In the genomic region with DNA sequence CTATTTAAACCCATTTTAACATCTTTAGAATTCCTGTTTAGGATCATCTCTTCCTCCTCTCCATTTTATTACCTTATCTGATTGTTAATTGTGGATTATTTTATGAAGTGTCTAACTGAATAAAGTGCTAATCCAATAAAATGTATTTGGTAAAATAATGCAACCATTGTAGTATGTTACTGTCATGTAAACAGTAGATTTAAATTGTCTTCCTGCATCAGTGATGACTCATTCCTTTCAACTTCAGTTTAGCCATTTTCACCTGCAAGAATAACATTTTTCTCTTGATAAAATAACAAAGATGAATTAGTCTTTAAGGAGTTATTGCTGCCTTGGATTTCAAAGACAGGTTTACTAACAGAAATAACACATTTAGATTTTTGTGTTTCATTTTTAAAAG, we compare ENCODE assay signal across 14 cellular contexts. TPM values are rescaled to one million over a fixed set of nuclear protein-coding genes. Genes with fewer than 3 reads are reported as not detected.
DNase-seq lines count a peak whose midpoint lies in the region; ATAC-seq, FAIRE-seq and TF ChIP-seq lines count a peak whose summit lies in the region.
"Had no signal": no experiment of that assay in that cellular context is flagged by ENCODE, and none has a peak within 500 bp of the region (broad histone marks: within the 10 kb centered on the region; RNA-seq: fewer than 3 reads in every experiment).

No MANE protein-coding gene starts in this region.

- in situ Hi-C loops in Caki2 (cut with HindIII; ENCODE audit: low pct_unique_long_range_greater_than_20kb, low sequenced_read_pairs), result no loop called here

- H3K36me3 Mint-ChIP-seq in glutamatergic neuron (ENCODE audit: unreplicated experiment), result peaks cover 4% of the 10 kb centered on the region

- peak overlapping the region; percentile 11 for H3K4me2 ChIP-seq in PC-3 (ENCODE audit: low read length)
- H3K4me2 ChIP-seq in endothelial cell of umbilical vein (ENCODE audit: insufficient read depth, low read length), result peak overlapping the region; percentile 73

- H3K4me3 Mint-ChIP-seq in glutamatergic neuron (ENCODE audit: unreplicated experiment), result no peak overlapping the region

- H3K9me3 Mint-ChIP-seq in glutamatergic neuron (ENCODE audit: unreplicated experiment), result peaks cover 4% of the 10 kb centered on the region

- H3K27ac ChIP-seq in PC-3 (ENCODE audit: low read length) (peak overlapping the region; percentile 5; the same call in 1 of the 2 replicates), endothelial cell of umbilical vein (ENCODE audit: insufficient read depth, low read depth, low read length) (no peak overlapping the region)
- H3K27ac ChIP-seq: pancreas, transverse colon had no signal

- H3K27me3 Mint-ChIP-seq in glutamatergic neuron (ENCODE audit: unreplicated experiment), result peaks cover 5% of the 10 kb centered on the region

- H3K4me1 ChIP-seq in PC-3 (ENCODE audit: insufficient read depth, low read length) (peaks cover 42% of the 10 kb centered on the region), endothelial cell of umbilical vein (ENCODE audit: control insufficient read depth, extremely low read depth, insufficient read depth, low read length) (peaks cover 27% of the 10 kb centered on the region)

- BruUV-seq in PC-3 (replicated peaks; lab: Mats Ljungman, UMichigan), result no TSS peak
- BruUV-seq in endothelial cell of umbilical vein (replicated peaks; lab: Mats Ljungman, UMichigan), result no TSS peak

- H3K9ac ChIP-seq in PC-3 (ENCODE audit: low read length) (no peak overlapping the region), endothelial cell of umbilical vein (replicated peaks; ENCODE audit: extremely low read depth, insufficient read depth, low read length) (no peak overlapping the region)

- no peak for TF ChIP-seq POLR2A in endothelial cell of umbilical vein (IDR thresholded peaks at IDR 0.05; ENCODE audit: low read depth, low read length)

- peak; percentile 55 for DNase-seq in A172 (ENCODE audit: low spot score)
- peak; percentile 58 for DNase-seq in Caki2 (ENCODE audit: low read depth)
- peak; percentile 69 for DNase-seq in PC-3
- DNase-seq in endothelial cell of umbilical vein (ENCODE audit: low read depth, low spot score), result peak; percentile 68
- DNase-seq in glutamatergic neuron, result no peak
- no peak for DNase-seq in D341Med (ENCODE audit: low spot score)
- DNase-seq in H7, result no peak
- DNase-seq: activated gamma-delta T cell, DND-41, kidney, pancreas, transverse colon had no signal

- H4K20me1 ChIP-seq in PC-3 (ENCODE audit: low read length), result peaks cover 14% of the 10 kb centered on the region; the same call in 1 of the 2 replicates
- H4K20me1 ChIP-seq in endothelial cell of umbilical vein (replicated peaks; ENCODE audit: control insufficient read depth, extremely low read depth, insufficient read depth, low read length), result no peaks in the 10 kb centered on the region

- H3K9me1 ChIP-seq in endothelial cell of umbilical vein (replicated peaks; ENCODE audit: control insufficient read depth, extremely low read depth, insufficient read depth, low read length), result peaks cover 2% of the 10 kb centered on the region

- H3K4me1 Mint-ChIP-seq in glutamatergic neuron (ENCODE audit: low read depth, unreplicated experiment), result peaks cover 5% of the 10 kb centered on the region

- CTCF ChIA-PET in PC-3 (lab: Charles Lee) (interaction anchor here (2.4 kb wide), 2 partner anchors 165 to 219 kb away, joined by 8 to 19 read pairs; no protein-coding TSS in a partner anchor), endothelial cell of umbilical vein (lab: Charles Lee) (interaction anchor here (0.7 to 2.8 kb wide), 16 partner anchors 21 to 610 kb away, joined by 3 to 113 read pairs (median 6); a partner anchor contains a TSS)

- H3K27ac Mint-ChIP-seq in glutamatergic neuron (ENCODE audit: unreplicated experiment), result no peak overlapping the region

- no peaks in the 10 kb centered on the region for H3K9me2 ChIP-seq in PC-3 (replicated peaks; ENCODE audit: low read length)

- H3K79me2 ChIP-seq in PC-3 (ENCODE audit: low read length), result peaks cover 96% of the 10 kb centered on the region
- H3K79me2 ChIP-seq in endothelial cell of umbilical vein (ENCODE audit: control insufficient read depth, insufficient read depth, low read length), result peaks cover 64% of the 10 kb centered on the region

- dilution Hi-C loops in endothelial cell of umbilical vein (cut with MboI; ENCODE audit: extremely low pct_ligation_motif_present, low sequenced_read_pairs), result no loop called here

- no peaks in the 10 kb centered on the region for H3K36me3 ChIP-seq in PC-3 (ENCODE audit: low read depth, low read length)
- no peaks in the 10 kb centered on the region for H3K36me3 ChIP-seq in endothelial cell of umbilical vein (ENCODE audit: control insufficient read depth in 2 of 2, extremely low read depth in 1 of 2, insufficient read depth in 2 of 2, low read length in 2 of 2)
- no peaks in the 10 kb centered on the region for H3K36me3 ChIP-seq in H7 (replicated peaks; ENCODE audit: control insufficient read depth, insufficient read depth, low read length)
- H3K36me3 ChIP-seq: pancreas, transverse colon had no signal

- ATAC-seq in PC-3 (peak; percentile 16), HG03354 (IDR thresholded peaks at IDR 0.05; ENCODE audit: poor library complexity, severe bottlenecking, unreplicated experiment) (no peak)

- H3K4me3 ChIP-seq in PC-3 (ENCODE audit: low read length) (no peak overlapping the region), endothelial cell of umbilical vein (replicated peaks in 1 of 3; ENCODE audit: insufficient read depth in 1 of 3, low read depth in 1 of 3, low read length in 3 of 3) (no peak overlapping the region), H7 (ENCODE audit: insufficient read depth, low read depth, low read length) (no peak overlapping the region)
- H3K4me3 ChIP-seq: pancreas, transverse colon had no signal

- intact Hi-C loops in PC-3 (cut with micrococcal nuclease) (loop anchor here (1.0 to 5.0 kb wide), 6 partner anchors 78 to 608 kb away; a partner anchor contains a TSS), endothelial cell of umbilical vein (cut with micrococcal nuclease) (loop anchor here (1.0 kb wide), 5 partner anchors 124 to 255 kb away; a partner anchor contains a TSS)

- TF ChIP-seq CTCF in PC-3 (conservative IDR thresholded peaks at IDR 0.05; ENCODE audit: low read depth, low read length) (no peak), endothelial cell of umbilical vein (IDR thresholded peaks at IDR 0.05; ENCODE audit: extremely low read depth in 1 of 2, insufficient read depth in 1 of 2, low read depth in 1 of 2, low read length in 2 of 2) (no peak), glutamatergic neuron (IDR thresholded peaks at IDR 0.05; ENCODE audit: partially characterized antibody, unreplicated experiment) (no peak)

- H3F3A ChIP-seq in PC-3 (ENCODE audit: low read length, unreplicated experiment), result no peaks in the 10 kb centered on the region

- peak; percentile 67 for FAIRE-seq in endothelial cell of umbilical vein (lab: Jason Lieb, UNC)
- FAIRE-seq: endometrium, pancreas had no signal

- H2AFZ ChIP-seq in PC-3 (ENCODE audit: low read length) (no peak overlapping the region), endothelial cell of umbilical vein (ENCODE audit: low read depth, low read length) (no peak overlapping the region)

- no peaks in the 10 kb centered on the region for H3K27me3 ChIP-seq in PC-3 (ENCODE audit: low read length)
- H3K27me3 ChIP-seq in endothelial cell of umbilical vein (ENCODE audit: control insufficient read depth in 2 of 2, insufficient read depth in 2 of 2, low read length in 2 of 2), result no peaks in the 10 kb centered on the region
- no peaks in the 10 kb centered on the region for H3K27me3 ChIP-seq in H7 (ENCODE audit: control insufficient read depth, insufficient read depth, low read length)
- H3K27me3 ChIP-seq: pancreas, transverse colon had no signal

- POLR2A ChIA-PET in PC-3 (lab: Charles Lee; ENCODE audit: unreplicated experiment), result no interaction called here
- POLR2A ChIA-PET in endothelial cell of umbilical vein (lab: Charles Lee), result interaction anchor here (1.0 kb wide), 1 partner anchor 220 kb away, joined by 3 read pairs; no protein-coding TSS in a partner anchor

- H3K9me3 ChIP-seq in PC-3 (ENCODE audit: low read length) (no peaks in the 10 kb centered on the region), endothelial cell of umbilical vein (replicated peaks; ENCODE audit: control insufficient read depth, insufficient read depth, low read length) (no peaks in the 10 kb centered on the region)
- H3K9me3 ChIP-seq: pancreas, transverse colon had no signal

TF ChIP-seq in endothelial cell of umbilical vein, 7 proteins besides CTCF, POLR2A, EP300 and RAD21:
- TF ChIP-seq EZH2 (IDR thresholded peaks at IDR 0.05; ENCODE audit: borderline replicate concordance, low read depth, low read length, severe bottlenecking) (no peak), FOS (IDR thresholded peaks at IDR 0.05; ENCODE audit: borderline replicate concordance, insufficient read depth, low read length) (peak; percentile 87), GATA2 (IDR thresholded peaks at IDR 0.05; ENCODE audit: insufficient read depth, insufficient read length, low read depth, low read length) (no peak), JUN (IDR thresholded peaks at IDR 0.05; ENCODE audit: borderline replicate concordance, insufficient read depth, insufficient read length, low read depth) (peak; percentile 80), POLR2AphosphoS5 (IDR thresholded peaks at IDR 0.05; ENCODE audit: insufficient read depth, low read depth, low read length) (no peak)
- TF ChIP-seq, protein P1, sequence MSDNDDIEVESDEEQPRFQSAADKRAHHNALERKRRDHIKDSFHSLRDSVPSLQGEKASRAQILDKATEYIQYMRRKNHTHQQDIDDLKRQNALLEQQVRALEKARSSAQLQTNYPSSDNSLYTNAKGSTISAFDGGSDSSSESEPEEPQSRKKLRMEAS (IDR thresholded peaks at IDR 0.05; ENCODE audit: insufficient read depth, insufficient read length), result no peak

RNA-seq across cellular contexts. Expression of a gene that starts 5.4 kb away (rescaled TPM):
- total RNA-seq in A172 (2014; rRNA removed; shearing (Covaris generic)), result 24.4 and 26.6 TPM in 2 replicates
- 69.9 and 85.8 TPM in 2 replicates for total RNA-seq in Caki2 (2014; rRNA removed; shearing (Covaris generic); ENCODE audit: low replicate concordance)
- total RNA-seq in PC-3 (2014; rRNA removed) (44.0 and 64.7 TPM in 2 replicates), endothelial cell of umbilical vein (27.7 and 34.5 TPM in 2 replicates), glutamatergic neuron (ENCODE audit: unreplicated experiment) (2.2 TPM)
- 10.0 and 11.9 TPM in 2 replicates for polyA plus RNA-seq in endothelial cell of umbilical vein
- polyA plus RNA-seq in endothelial cell of umbilical vein (2011; cell fraction: cytosol; rRNA removed), result 13.5 and 14.4 TPM in 2 replicates
- 14.6 and 16.5 TPM in 2 replicates for polyA plus RNA-seq in endothelial cell of umbilical vein (2011; cell fraction: nucleus; rRNA removed)
- polyA plus RNA-seq in endothelial cell of umbilical vein (2012), result 10.4 and 12.0 TPM in 2 replicates
- polyA minus RNA-seq in endothelial cell of umbilical vein, result 7.4 and 8.9 TPM in 2 replicates
- polyA minus RNA-seq in endothelial cell of umbilical vein (2011; cell fraction: cytosol; rRNA and poly(A)+ RNA removed), result 15.0 TPM
- 8.8 and 9.0 TPM in 2 replicates for polyA minus RNA-seq in endothelial cell of umbilical vein (2011; cell fraction: nucleus; rRNA and poly(A)+ RNA removed)
- 65.3 and 72.5 TPM in 2 replicates for total RNA-seq in H7 (2014; rRNA removed; shearing (Covaris generic))

Comparison
In these comparisons a context has a peak if more than half of its experiments do, and no peak if none do; other contexts are left out.
1. DNase-seq: peak in A172 (single experiment), Caki2 (single experiment), PC-3 (single experiment) and endothelial cell of umbilical vein (single experiment); none in glutamatergic neuron (single experiment), D341Med (single experiment) and H7 (single experiment).